Comparison of ENCODE assay signal across 9 cellular contexts in genomic region chr2:60549250-60550150, GRCh38. TPM values are rescaled to one million over a fixed set of nuclear protein-coding genes. Genes with fewer than 3 reads are reported as not detected.
DNase-seq lines count a peak whose midpoint lies in the region; ATAC-seq and TF ChIP-seq lines count a peak whose summit lies in the region.
"Had no signal": no experiment of that assay in that cellular context is flagged by ENCODE, and none has a peak within 500 bp of the region (broad histone marks: within the 10 kb centered on the region; RNA-seq: fewer than 3 reads in every experiment).

No MANE protein-coding gene starts in this region.

- peaks cover 72% of the 10 kb centered on the region for H3K79me2 ChIP-seq in smooth muscle cell (ENCODE audit: low read depth)

- H3K9me3 Mint-ChIP-seq in CD14-positive monocyte: peaks cover 0 to 2% (median 0%) of the 10 kb centered on the region in 7 donors
- H3K9me3 Mint-ChIP-seq in activated naive CD8-positive, alpha-beta T cell treated with anti-CD3 and anti-CD28 coated beads for 36 hours: no peaks in the 10 kb centered on the region

- intact Hi-C loops in CD14-positive monocyte (cut with micrococcal nuclease): loop anchor here (2.0 to 10.0 kb wide), 6 partner anchors 32 to 1245 kb away; no protein-coding TSS in a partner anchor

- ATAC-seq in GM18867 (IDR thresholded peaks at IDR 0.05; ENCODE audit: unreplicated experiment): peak; percentile 16

- peaks cover 10% of the 10 kb centered on the region for H3F3A ChIP-seq in smooth muscle cell (ENCODE audit: low read depth)

- peak overlapping the region; percentile 97 for H3K4me2 ChIP-seq in smooth muscle cell

- no peaks in the 10 kb centered on the region for H3K27me3 ChIP-seq in iPS-15b (ENCODE audit: control insufficient read depth, insufficient read depth, low read length)
- no peaks in the 10 kb centered on the region for H3K27me3 ChIP-seq in smooth muscle cell (ENCODE audit: low read depth)

- H3K4me1 ChIP-seq in iPS-15b (ENCODE audit: control insufficient read depth, insufficient read depth, low read length) (peaks cover 11% of the 10 kb centered on the region), smooth muscle cell (ENCODE audit: low read depth) (peaks cover 25% of the 10 kb centered on the region)

- no peak for TF ChIP-seq CTCF in CD14-positive monocyte (IDR thresholded peaks at IDR 0.05)
- no peak for TF ChIP-seq CTCF in LNCaP clone FGC (IDR thresholded peaks at IDR 0.05; ENCODE audit: control insufficient read depth, extremely low read depth, insufficient read depth)
- no peak for TF ChIP-seq CTCF in smooth muscle cell (IDR thresholded peaks at IDR 0.05; ENCODE audit: borderline replicate concordance, insufficient read depth, poor library complexity, severe bottlenecking)

- peak overlapping the region; percentile 65 for H2AFZ ChIP-seq in smooth muscle cell (ENCODE audit: low read depth)

- H3K4me1 Mint-ChIP-seq in CD14-positive monocyte: peaks cover 49% of the 10 kb centered on the region
- H3K4me1 Mint-ChIP-seq in activated naive CD8-positive, alpha-beta T cell treated with anti-CD3 and anti-CD28 coated beads for 36 hours: peaks cover 18% of the 10 kb centered on the region

- H3K9me3 ChIP-seq in iPS-15b (ENCODE audit: control insufficient read depth, insufficient read depth, low read length) (no peaks in the 10 kb centered on the region), smooth muscle cell (replicated peaks; ENCODE audit: low read depth) (no peaks in the 10 kb centered on the region)

- H3K27ac Mint-ChIP-seq in CD14-positive monocyte: peak overlapping the region; percentile 91 to 97 (median 95)
- peak overlapping the region; percentile 63 for H3K27ac Mint-ChIP-seq in activated naive CD8-positive, alpha-beta T cell treated with anti-CD3 and anti-CD28 coated beads for 36 hours

- peaks cover 16 to 17% of the 10 kb centered on the region in 2 donors for H3K36me3 Mint-ChIP-seq in CD14-positive monocyte
- no peaks in the 10 kb centered on the region for H3K36me3 Mint-ChIP-seq in activated naive CD8-positive, alpha-beta T cell treated with anti-CD3 and anti-CD28 coated beads for 36 hours

- peak overlapping the region; percentile 96 to 98 for H3K4me3 Mint-ChIP-seq in CD14-positive monocyte
- H3K4me3 Mint-ChIP-seq in activated naive CD8-positive, alpha-beta T cell treated with anti-CD3 and anti-CD28 coated beads for 36 hours: peak overlapping the region; percentile 83

- H3K36me3 ChIP-seq in iPS-15b (ENCODE audit: control insufficient read depth, insufficient read depth, low read length) (peaks cover 13% of the 10 kb centered on the region), smooth muscle cell (ENCODE audit: low read depth) (no peaks in the 10 kb centered on the region)

- WGBS in smooth muscle cell (ENCODE audit: low lambda C conversion rate): 1% methylated on average over 44 of the region's 50 CpGs

- peaks cover 73% of the 10 kb centered on the region for H4K20me1 ChIP-seq in smooth muscle cell (ENCODE audit: low read depth)

- peak overlapping the region; percentile 61 for H3K27ac ChIP-seq in smooth muscle cell (ENCODE audit: low read depth)

- DNase-seq in CD14-positive monocyte (ENCODE audit: low spot score) (peak; percentile 51), LNCaP clone FGC (ENCODE audit: low read depth) (no peak), smooth muscle cell (lab: John Stamatoyannopoulos, UW; ENCODE audit: unreplicated experiment) (no peak), 8988T (no peak), OCI-M2 (lab: John Stamatoyannopoulos, UW; ENCODE audit: unreplicated experiment) (no peak)
- peak; percentile 26 for DNase-seq in activated naive CD8-positive, alpha-beta T cell treated with anti-CD3 and anti-CD28 coated beads for 36 hours

- H3K4me3 ChIP-seq in LNCaP clone FGC (ENCODE audit: low read depth, low read length) (peak overlapping the region; percentile 58), iPS-15b (ENCODE audit: low read depth, low read length) (peak overlapping the region; percentile 88), smooth muscle cell (peak overlapping the region; percentile 74)

- H3K9ac ChIP-seq in iPS-15b (ENCODE audit: low read depth, low read length): peak overlapping the region; percentile 74
- H3K9ac ChIP-seq in smooth muscle cell (ENCODE audit: low read depth): peak overlapping the region; percentile 49

- peaks cover 0 to 1% (median 0%) of the 10 kb centered on the region in 3 donors for H3K27me3 Mint-ChIP-seq in CD14-positive monocyte (ENCODE audit: low read depth in 3 of 3)
- H3K27me3 Mint-ChIP-seq in activated naive CD8-positive, alpha-beta T cell treated with anti-CD3 and anti-CD28 coated beads for 36 hours: peaks cover 96% of the 10 kb centered on the region

RNA-seq across cellular contexts. Expression of gene BCL11A, which starts 4.0 kb away (rescaled TPM):
- polyA plus RNA-seq in CD14-positive monocyte: 10 to 100 TPM in 1 of 2 donors, 1 to 10 TPM in 1; 8.7 to 11.1 TPM
- total RNA-seq in activated naive CD8-positive, alpha-beta T cell treated with anti-CD3 and anti-CD28 coated beads for 36 hours: 1 to 10 TPM; 1.6 to 1.8 TPM
- 5.2 and 15.8 TPM in 2 replicates for total RNA-seq in smooth muscle cell
- polyA plus RNA-seq in smooth muscle cell: 19.8 and 20.0 TPM in 2 replicates
- total RNA-seq: T-helper 1 cell treated with Interleukin-12 subunit alpha and Interleukin-12 subunit beta and Interleukin-4 antibody, amounts not matched to agents 30 ng/mL and 1 ng/mL, for 36 hours had no signal

Comparison
In these comparisons a context has a peak if more than half of its experiments do, and no peak if none do; other contexts are left out.
1. DNase-seq: peak in CD14-positive monocyte (single experiment) and activated naive CD8-positive, alpha-beta T cell treated with anti-CD3 and anti-CD28 coated beads for 36 hours (single experiment); none in LNCaP clone FGC (single experiment), smooth muscle cell (single experiment), 8988T (single experiment) and OCI-M2 (single experiment).
2. Peak in every context shown above with its lines, with median percentiles within 50 percentile points of each other: H3K4me3 ChIP-seq.